ENCODE assay signal across 8 cellular contexts in genomic region chrX:19682712-19683331, GRCh38.
DNase-seq lines count a peak whose midpoint lies in the region; ATAC-seq and TF ChIP-seq lines count a peak whose summit lies in the region.

No MANE protein-coding gene starts in this region.

- no peaks in the 10 kb centered on the region for H3K27me3 ChIP-seq in AG04450 (ENCODE audit: control insufficient read depth, insufficient read depth, low read length)

- H3K27ac Mint-ChIP-seq in WTC11: no peak overlapping the region
- H3K27ac Mint-ChIP-seq in brain: peak overlapping the region in 3 of 5 experiments; percentile 66 to 84 (median 76)

- peak; percentile 57 for ATAC-seq in GM19397 (IDR thresholded peaks at IDR 0.05; ENCODE audit: unreplicated experiment)
- peak; percentile 82 for ATAC-seq in HG03521 (IDR thresholded peaks at IDR 0.05; ENCODE audit: unreplicated experiment)
- peak; percentile 78 for ATAC-seq in WTC11
- ATAC-seq in left lobe of liver: peak; percentile 35
- no peak for ATAC-seq in HG03439 (IDR thresholded peaks at IDR 0.05; ENCODE audit: unreplicated experiment)

- H3K36me3 Mint-ChIP-seq in WTC11: no peaks in the 10 kb centered on the region
- peaks cover 9% of the 10 kb centered on the region for H3K36me3 Mint-ChIP-seq in brain

- H3K9me3 ChIP-seq in AG04450 (ENCODE audit: control insufficient read depth, insufficient read depth, low read length): no peaks in the 10 kb centered on the region

- peak overlapping the region; percentile 92 for H3K27ac ChIP-seq in AG04450 (ENCODE audit: low read depth, low read length)

- no peak overlapping the region for H3K4me3 ChIP-seq in AG04450 (ENCODE audit: low read depth, low read length)

- DNase-seq in AG04450 (ENCODE audit: low read depth, low spot score) (peak; percentile 73), WTC11 (ENCODE audit: low spot score) (peak; percentile 19), left lobe of liver (ENCODE audit: low spot score) (no peak)
- peak; percentile 49 to 52 for DNase-seq in stimulated activated CD4-positive, alpha-beta T cell treated with anti-CD3 and anti-CD28 coated beads, Interleukin-4, amount 100 ng/mL, for 48 hours (ENCODE audit: low read depth in 2 of 2)

- H3K4me3 Mint-ChIP-seq in WTC11 (no peak overlapping the region), brain (peak overlapping the region in 4 of 5 experiments; percentile 24 to 62 (median 37))

- H3K27me3 Mint-ChIP-seq in WTC11 (ENCODE audit: low read depth) (no peaks in the 10 kb centered on the region), brain (peaks cover 2% of the 10 kb centered on the region)

- H3K9me3 Mint-ChIP-seq in WTC11: no peaks in the 10 kb centered on the region
- peaks cover 0 to 7% (median 3%) of the 10 kb centered on the region in 5 experiments for H3K9me3 Mint-ChIP-seq in brain

- POLR2A ChIA-PET in AG04450 (lab: Yijun Ruan, JAX) (interaction anchor here (0.8 kb wide), 1 partner anchor 13 kb away, joined by 9 read pairs; no protein-coding TSS in a partner anchor), WTC11 (lab: Charles Lee) (interaction anchor here (0.7 kb wide), 1 partner anchor 70 kb away, joined by 4 read pairs; no protein-coding TSS in a partner anchor)

- CTCF ChIA-PET in AG04450 (lab: Charles Lee) (no interaction called here), WTC11 (lab: Charles Lee) (no interaction called here)

- H3K4me1 Mint-ChIP-seq in WTC11 (peaks cover 28% of the 10 kb centered on the region), brain (peaks cover 52% of the 10 kb centered on the region)

- TF ChIP-seq CTCF in AG04450 (IDR thresholded peaks at IDR 0.05; ENCODE audit: low read depth, low read length) (no peak), WTC11 (IDR thresholded peaks at IDR 0.05) (no peak), brain (conservative IDR thresholded peaks at IDR 0.05) (no peak)

TF ChIP-seq in WTC11, 78 proteins besides CTCF, POLR2A, EP300 and RAD21:
- TF ChIP-seq ATF2 (CRISPR knock-in tag; IDR thresholded peaks at IDR 0.05; ENCODE audit: borderline replicate concordance, low read depth): no peak
